Comparison of ENCODE assay signal across 27 cellular contexts in genomic region chr2:236440110-236440881, GRCh38.
"Had no signal": no experiment of that assay in that cellular context is flagged by ENCODE, and none has a peak within 500 bp of the region (broad histone marks: within the 10 kb centered on the region; RNA-seq: fewer than 3 reads in every experiment).

No MANE protein-coding gene starts in this region.

- H3K27ac ChIP-seq: ovary, right lobe of liver, testis, uterus, WERI-Rb-1 had no signal

- H3K27me3 Mint-ChIP-seq: progenitor cell of endocrine pancreas, type B pancreatic cell had no signal

- DNase-seq: activated CD4-positive, alpha-beta memory T cell treated with anti-CD3 and anti-CD28 coated beads for 36 hours; activated effector memory CD4-positive, alpha-beta T cell treated with Interleukin-2 at 50 U/mL for 16 hours; activated naive CD4-positive, alpha-beta T cell treated with Interleukin-2 at 50 U/mL for 16 hours; activated T-cell treated with anti-CD3 and anti-CD28 coated beads, Interleukin-2, amount 50 U/mL, for 4 hours; endodermal cell; foreskin fibroblast; head of caudate nucleus; hippocampal formation; immature natural killer cell; naive B cell; ovary; right lobe of liver; SK-N-SH; stimulated activated CD4-positive, alpha-beta T cell treated with anti-CD3 and anti-CD28 coated beads, Interleukin-4, amount 100 ng/mL, for 24 hours; SW 1271; T-helper 9 cell; testis; uterus; WERI-Rb-1 had no signal

- H3K9me3 ChIP-seq: ovary, right lobe of liver, SK-N-SH, testis, uterus had no signal

- H3K27me3 ChIP-seq: ovary, right lobe of liver, testis, uterus had no signal

- H3K9me3 Mint-ChIP-seq: activated CD4-positive, alpha-beta memory T cell treated with anti-CD3 and anti-CD28 coated beads for 36 hours; central memory CD8-positive, alpha-beta T cell; dendritic cell treated with granulocyte-macrophage colony-stimulating factor and Interleukin-4, amounts not matched to agents 40 ng/mL and 50 ng/mL, for 4 days; immature natural killer cell; T-helper 1 cell treated with Interleukin-12 subunit alpha and Interleukin-12 subunit beta and Interleukin-4 antibody, amounts not matched to agents 30 μg/mL and 1 μg/mL, for 36 hours had no signal

- H3K4me3 ChIP-seq: ovary, right lobe of liver, testis, uterus had no signal

- ATAC-seq: esophagus mucosa; right lobe of liver; stimulated activated memory B cell treated with anti-CD40 and anti-IgM and Interleukin-4, amounts not matched to agents 10 μg/mL and 1 μg/mL and 100 μg/mL, for 72 hours had no signal

- H3K27ac Mint-ChIP-seq: activated CD4-positive, alpha-beta memory T cell treated with anti-CD3 and anti-CD28 coated beads for 36 hours; dendritic cell treated with granulocyte-macrophage colony-stimulating factor and Interleukin-4, amounts not matched to agents 40 ng/mL and 50 ng/mL, for 4 days; endodermal cell; immature natural killer cell; mesothelial cell of epicardium; naive B cell; progenitor cell of endocrine pancreas; stimulated activated memory B cell treated with anti-CD40 and anti-IgM and Interleukin-4, amounts not matched to agents 10 μg/mL and 1 μg/mL and 100 μg/mL, for 72 hours; T-helper 1 cell treated with Interleukin-12 subunit alpha and Interleukin-12 subunit beta and Interleukin-4 antibody, amounts not matched to agents 30 μg/mL and 1 μg/mL, for 36 hours; type B pancreatic cell had no signal

- H3K4me1 Mint-ChIP-seq: central memory CD8-positive, alpha-beta T cell; endodermal cell; immature natural killer cell; mesothelial cell of epicardium; naive B cell; stimulated activated memory B cell treated with anti-CD40 and anti-IgM and Interleukin-4, amounts not matched to agents 10 μg/mL and 1 μg/mL and 100 μg/mL, for 72 hours had no signal

- H3K4me1 ChIP-seq: right lobe of liver, testis, uterus had no signal

- H3K4me3 Mint-ChIP-seq: activated CD4-positive, alpha-beta memory T cell treated with anti-CD3 and anti-CD28 coated beads for 36 hours; activated T-cell treated with anti-CD3 and anti-CD28 coated beads, Interleukin-2, amount 50 U/mL, for 4 hours; central memory CD8-positive, alpha-beta T cell; dendritic cell treated with granulocyte-macrophage colony-stimulating factor and Interleukin-4, amounts not matched to agents 40 ng/mL and 50 ng/mL, for 4 days; endodermal cell; immature natural killer cell; mesothelial cell of epicardium; naive B cell; stimulated activated memory B cell treated with anti-CD40 and anti-IgM and Interleukin-4, amounts not matched to agents 10 μg/mL and 1 μg/mL and 100 μg/mL, for 72 hours; T-helper 1 cell treated with Interleukin-12 subunit alpha and Interleukin-12 subunit beta and Interleukin-4 antibody, amounts not matched to agents 30 μg/mL and 1 μg/mL, for 36 hours; type B pancreatic cell had no signal

- H3K36me3 Mint-ChIP-seq: activated CD4-positive, alpha-beta memory T cell treated with anti-CD3 and anti-CD28 coated beads for 36 hours; immature natural killer cell; naive B cell; stimulated activated memory B cell treated with anti-CD40 and anti-IgM and Interleukin-4, amounts not matched to agents 10 μg/mL and 1 μg/mL and 100 μg/mL, for 72 hours had no signal

- H3K36me3 ChIP-seq: ovary, right lobe of liver, uterus, WERI-Rb-1 had no signal
